In genomic region chr1:42950146-42950480, GRCh38 we compare ENCODE assay signal across 1 cellular context.
TF ChIP-seq lines count a peak whose summit lies in the region.

No MANE protein-coding gene starts in this region.

TF ChIP-seq in HEK293T, 16 proteins besides CTCF, POLR2A, EP300 and RAD21 (continued from another document):
- TF ChIP-seq PKNOX1 (IDR thresholded peaks at IDR 0.05) = no peak
- no peak for TF ChIP-seq FOXA1 (IDR thresholded peaks at IDR 0.05)
- TF ChIP-seq TARDBP (IDR thresholded peaks at IDR 0.05) = no peak
- no peak for TF ChIP-seq FOXM1 (IDR thresholded peaks at IDR 0.05; ENCODE audit: borderline replicate concordance)
- no peak for TF ChIP-seq BHLHE40 (IDR thresholded peaks at IDR 0.05; ENCODE audit: borderline replicate concordance)
- no peak for TF ChIP-seq LEF1 (IDR thresholded peaks at IDR 0.05; ENCODE audit: borderline replicate concordance)
- TF ChIP-seq ARNT (IDR thresholded peaks at IDR 0.05) = no peak
- TF ChIP-seq NFRKB (IDR thresholded peaks at IDR 0.05) = no peak
- no peak for TF ChIP-seq SUZ12 (IDR thresholded peaks at IDR 0.05)
